In the genomic region with DNA sequence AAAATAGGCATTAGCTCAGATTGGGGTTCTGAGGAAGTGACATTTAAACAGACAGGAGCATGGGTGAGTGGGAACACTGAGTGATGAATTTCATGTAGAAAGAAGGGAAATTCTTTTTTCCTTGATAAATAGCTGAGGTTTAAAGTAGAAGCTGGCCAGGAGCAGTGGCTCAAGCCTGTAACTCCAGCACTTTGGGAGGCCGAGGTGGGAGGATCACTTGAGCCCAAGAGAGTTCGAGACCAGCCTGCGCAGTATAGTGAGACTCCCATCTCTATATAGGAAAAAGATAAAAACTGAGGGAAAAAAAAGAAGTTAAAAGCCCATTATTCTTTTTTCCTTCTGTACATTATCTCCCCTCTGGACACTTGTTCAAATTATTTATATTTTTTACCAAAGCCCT, we compare ENCODE assay signal across 1 cellular context.
TF ChIP-seq lines count a peak whose summit lies in the region.

No MANE protein-coding gene starts in this region.

TF ChIP-seq in HCT116, 20 proteins besides CTCF, POLR2A, EP300 and RAD21:
- TF ChIP-seq EZH2 (IDR thresholded peaks at IDR 0.05): no peak
- TF ChIP-seq, protein P1, sequence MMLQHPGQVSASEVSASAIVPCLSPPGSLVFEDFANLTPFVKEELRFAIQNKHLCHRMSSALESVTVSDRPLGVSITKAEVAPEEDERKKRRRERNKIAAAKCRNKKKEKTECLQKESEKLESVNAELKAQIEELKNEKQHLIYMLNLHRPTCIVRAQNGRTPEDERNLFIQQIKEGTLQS (IDR thresholded peaks at IDR 0.05): no peak
- TF ChIP-seq CEBPB (IDR thresholded peaks at IDR 0.05; ENCODE audit: low read depth): no peak
- TF ChIP-seq, protein P2, sequence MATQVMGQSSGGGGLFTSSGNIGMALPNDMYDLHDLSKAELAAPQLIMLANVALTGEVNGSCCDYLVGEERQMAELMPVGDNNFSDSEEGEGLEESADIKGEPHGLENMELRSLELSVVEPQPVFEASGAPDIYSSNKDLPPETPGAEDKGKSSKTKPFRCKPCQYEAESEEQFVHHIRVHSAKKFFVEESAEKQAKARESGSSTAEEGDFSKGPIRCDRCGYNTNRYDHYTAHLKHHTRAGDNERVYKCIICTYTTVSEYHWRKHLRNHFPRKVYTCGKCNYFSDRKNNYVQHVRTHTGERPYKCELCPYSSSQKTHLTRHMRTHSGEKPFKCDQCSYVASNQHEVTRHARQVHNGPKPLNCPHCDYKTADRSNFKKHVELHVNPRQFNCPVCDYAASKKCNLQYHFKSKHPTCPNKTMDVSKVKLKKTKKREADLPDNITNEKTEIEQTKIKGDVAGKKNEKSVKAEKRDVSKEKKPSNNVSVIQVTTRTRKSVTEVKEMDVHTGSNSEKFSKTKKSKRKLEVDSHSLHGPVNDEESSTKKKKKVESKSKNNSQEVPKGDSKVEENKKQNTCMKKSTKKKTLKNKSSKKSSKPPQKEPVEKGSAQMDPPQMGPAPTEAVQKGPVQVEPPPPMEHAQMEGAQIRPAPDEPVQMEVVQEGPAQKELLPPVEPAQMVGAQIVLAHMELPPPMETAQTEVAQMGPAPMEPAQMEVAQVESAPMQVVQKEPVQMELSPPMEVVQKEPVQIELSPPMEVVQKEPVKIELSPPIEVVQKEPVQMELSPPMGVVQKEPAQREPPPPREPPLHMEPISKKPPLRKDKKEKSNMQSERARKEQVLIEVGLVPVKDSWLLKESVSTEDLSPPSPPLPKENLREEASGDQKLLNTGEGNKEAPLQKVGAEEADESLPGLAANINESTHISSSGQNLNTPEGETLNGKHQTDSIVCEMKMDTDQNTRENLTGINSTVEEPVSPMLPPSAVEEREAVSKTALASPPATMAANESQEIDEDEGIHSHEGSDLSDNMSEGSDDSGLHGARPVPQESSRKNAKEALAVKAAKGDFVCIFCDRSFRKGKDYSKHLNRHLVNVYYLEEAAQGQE (IDR thresholded peaks at IDR 0.05; ENCODE audit: low read depth): no peak
- no peak for TF ChIP-seq ZNF274 (IDR thresholded peaks at IDR 0.05; ENCODE audit: low read depth, low read length)
- no peak for TF ChIP-seq TCF7L2 (IDR thresholded peaks at IDR 0.05; ENCODE audit: borderline replicate concordance, extremely low read depth, insufficient read depth, insufficient read length)
- TF ChIP-seq ELF1 (IDR thresholded peaks at IDR 0.05; ENCODE audit: borderline replicate concordance, low read depth): no peak
- TF ChIP-seq SP1 (IDR thresholded peaks at IDR 0.05; ENCODE audit: low read depth): no peak
- TF ChIP-seq EGR1 (IDR thresholded peaks at IDR 0.05; ENCODE audit: low read depth): no peak
